25 cellular contexts compared by ENCODE assay signal in the genomic region with DNA sequence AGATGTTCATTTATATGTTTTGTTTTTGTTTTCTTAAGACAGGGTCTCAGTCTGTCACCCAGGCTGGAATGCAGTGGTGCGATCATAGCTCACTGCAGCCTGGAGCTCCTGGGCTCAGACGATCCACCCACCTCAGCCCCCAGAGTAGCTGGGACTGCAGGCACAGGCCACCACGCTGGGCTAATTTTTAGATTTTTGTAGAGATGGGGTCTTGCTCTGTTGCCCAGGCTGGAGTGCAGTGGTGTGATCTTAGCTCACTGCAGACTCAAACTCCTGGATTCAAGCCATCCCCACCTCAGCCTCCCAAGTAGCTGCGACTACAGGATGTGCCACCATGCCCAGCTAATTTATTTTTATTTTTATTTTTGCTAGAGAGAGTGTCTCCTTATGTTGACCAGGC. TPM values are rescaled to one million over a fixed set of nuclear protein-coding genes. Genes with fewer than 3 reads are reported as not detected.
A peak's percentile ranks its signal among the peaks of the same experiment; 100 is the strongest.
DNase-seq lines count a peak whose midpoint lies in the region; ATAC-seq and TF ChIP-seq lines count a peak whose summit lies in the region.
"Had no signal": no experiment of that assay in that cellular context is flagged by ENCODE, and none has a peak within 500 bp of the region (broad histone marks: within the 10 kb centered on the region; RNA-seq: fewer than 3 reads in every experiment).

No MANE protein-coding gene starts in this region.

- no peak for TF ChIP-seq EP300 in stomach (IDR thresholded peaks at IDR 0.05)

- H3K4me2 ChIP-seq in BLaER1 treated with 17β-estradiol and CSF1 and Interleukin-3, amounts not matched to agents 10 nM and 100 nM = peak overlapping the region in 8 of 11 experiments; percentile 28 to 79 (median 68); a peak in 14 of 22 replicates
- H3K4me2 ChIP-seq: A549 had no signal

- H3K9ac ChIP-seq in BLaER1 treated with 17β-estradiol and CSF1 and Interleukin-3, amounts not matched to agents 10 nM and 100 nM = peak overlapping the region in 6 of 11 experiments; percentile 18 to 72 (median 44); a peak in 12 of 22 replicates
- H3K9ac ChIP-seq: GM23248 had no signal

- TF ChIP-seq CTCF in body of pancreas (IDR thresholded peaks at IDR 0.05) (no peak), right lobe of liver (IDR thresholded peaks at IDR 0.05) (no peak), stomach (IDR thresholded peaks at IDR 0.05) (no peak), adrenal gland (IDR thresholded peaks at IDR 0.05) (no peak)

- H3K36me3 ChIP-seq in BLaER1 treated with 17β-estradiol and CSF1 and Interleukin-3, amounts not matched to agents 10 nM and 100 nM = peaks cover 31 to 66% (median 37%) of the 10 kb centered on the region in 11 experiments; a peak in 18 of 22 replicates
- H3K36me3 ChIP-seq in body of pancreas (replicated peaks in 1 of 2; ENCODE audit: insufficient read depth in 1 of 2, low read depth in 2 of 2) (peaks cover 0 to 2% of the 10 kb centered on the region in 2 donors), right lobe of liver (peaks cover 0 to 3% (median 0%) of the 10 kb centered on the region in 4 donors), stomach (peaks cover 0 to 46% (median 33%) of the 10 kb centered on the region in 4 donors), adrenal gland (replicated peaks in 1 of 2) (peaks cover 0 to 11% of the 10 kb centered on the region in 2 donors)
- H3K36me3 ChIP-seq: BE2C had no signal

- no peaks in the 10 kb centered on the region for H3K27me3 ChIP-seq in BLaER1 treated with 17β-estradiol and CSF1 and Interleukin-3, amounts not matched to agents 10 nM and 100 nM
- H3K27me3 ChIP-seq in body of pancreas (no peaks in the 10 kb centered on the region), right lobe of liver (no peaks in the 10 kb centered on the region), stomach (no peaks in the 10 kb centered on the region), adrenal gland (no peaks in the 10 kb centered on the region)
- H3K27me3 ChIP-seq: BE2C had no signal

- WGBS in body of pancreas, 2 donors = 82 to 86% methylated on average over 4 of the region's 4 CpGs
- 25% methylated on average over 4 of the region's 4 CpGs for WGBS in right lobe of liver (ENCODE audit: insufficient coverage, low coverage, low lambda C conversion rate, missing lambda C conversion rate)
- WGBS in stomach, 5 donors = 69 to 83% (median 80%) methylated on average over 4 of the region's 4 CpGs
- WGBS in adrenal gland, 4 donors = 76 to 82% (median 79%) methylated on average over 4 of the region's 4 CpGs

- H3K27ac ChIP-seq in BLaER1 treated with 17β-estradiol and CSF1 and Interleukin-3, amounts not matched to agents 10 nM and 100 nM = peak overlapping the region in 8 of 11 experiments; percentile 20 to 86 (median 76); a peak in 12 of 22 replicates
- H3K27ac ChIP-seq in body of pancreas = peak overlapping the region in 3 of 4 donors; percentile 26 to 89 (median 33)
- peak overlapping the region; percentile 51 to 100 (median 86) for H3K27ac ChIP-seq in right lobe of liver
- H3K27ac ChIP-seq in stomach = peak overlapping the region in 4 of 5 donors; percentile 48 to 100 (median 82)
- H3K27ac ChIP-seq in adrenal gland = peak overlapping the region in 2 of 5 donors; percentile 17 to 57
- H3K27ac ChIP-seq: A549, GM23248, HL-60 had no signal

- DNase-seq in body of pancreas (no peak), right lobe of liver (no peak), stomach (no peak), NCI-H69 (lab: John Stamatoyannopoulos, UW) (no peak), GM03348 (ENCODE audit: low spot score) (no peak), adrenal gland (no peak), T-helper 1 cell (no peak)
- DNase-seq: BE2C; CD4-positive, alpha-beta T cell; COR-L47; DMS 273 treated with DMSO at 0.1 percent for 48 hours; DMS79 treated with DMSO at 0.1 percent for 48 hours; GM23248; KG1; NCI-H1092 treated with DMSO at 0.1 percent for 48 hours; NCI-H1436 treated with DMSO at 0.1 percent for 48 hours; NCI-H2029; NCI-H226; NCI-H82; SHP77 had no signal

- no peak for TF ChIP-seq POLR2A in body of pancreas (IDR thresholded peaks at IDR 0.05)
- TF ChIP-seq POLR2A in right lobe of liver (IDR thresholded peaks at IDR 0.05) = no peak
- TF ChIP-seq POLR2A in stomach (IDR thresholded peaks at IDR 0.05) = no peak
- TF ChIP-seq POLR2A in adrenal gland (IDR thresholded peaks at IDR 0.05) = no peak

- peaks cover 54 to 98% (median 92%) of the 10 kb centered on the region in 10 experiments for H3K4me1 ChIP-seq in BLaER1 treated with 17β-estradiol and CSF1 and Interleukin-3, amounts not matched to agents 10 nM and 100 nM
- peaks cover 64% of the 10 kb centered on the region for H3K4me1 ChIP-seq in body of pancreas
- peaks cover 0 to 82% (median 29%) of the 10 kb centered on the region in 4 donors for H3K4me1 ChIP-seq in right lobe of liver
- peaks cover 33 to 83% (median 53%) of the 10 kb centered on the region in 4 donors for H3K4me1 ChIP-seq in stomach
- peaks cover 11 to 48% of the 10 kb centered on the region in 2 donors for H3K4me1 ChIP-seq in adrenal gland (replicated peaks in 1 of 2)
- H3K4me1 ChIP-seq: BE2C, HAP-1 had no signal

- H3K4me3 ChIP-seq in BLaER1 treated with 17β-estradiol and CSF1 and Interleukin-3, amounts not matched to agents 10 nM and 100 nM = no peak overlapping the region
- H3K4me3 ChIP-seq in body of pancreas = no peak overlapping the region
- H3K4me3 ChIP-seq in right lobe of liver = peak overlapping the region in 1 of 3 donors; percentile 21
- H3K4me3 ChIP-seq in stomach = no peak overlapping the region
- H3K4me3 ChIP-seq in adrenal gland = no peak overlapping the region
- H3K4me3 ChIP-seq: A549, GM23248, HAP-1, SK-N-MC had no signal

- intact Hi-C loops in body of pancreas (cut with DNase I) (no loop called here), right lobe of liver (cut with DNase I) (no loop called here), stomach (cut with DNase I; ENCODE audit: low total_unique reads) (loop anchor here (10.0 kb wide), 1 partner anchor 47 kb away; a partner anchor contains a TSS), adrenal gland (cut with DNase I) (no loop called here)

- ATAC-seq in body of pancreas (no peak), right lobe of liver (no peak)

- H3K9me3 ChIP-seq in BLaER1 treated with 17β-estradiol and CSF1 and Interleukin-3, amounts not matched to agents 10 nM and 100 nM (replicated peaks in 1 of 11) = no peaks in the 10 kb centered on the region
- H3K9me3 ChIP-seq in body of pancreas (no peaks in the 10 kb centered on the region), right lobe of liver (no peaks in the 10 kb centered on the region), stomach (no peaks in the 10 kb centered on the region), adrenal gland (replicated peaks in 1 of 3) (no peaks in the 10 kb centered on the region)
- H3K9me3 ChIP-seq: A549, BE2C, HAP-1 had no signal

- H4K20me1 ChIP-seq in BLaER1 treated with 17β-estradiol and CSF1 and Interleukin-3, amounts not matched to agents 10 nM and 100 nM = peaks cover 4 to 88% (median 56%) of the 10 kb centered on the region in 11 experiments; a peak in 16 of 22 replicates

RNA-seq across cellular contexts. Expression of a gene that starts 45.7 kb away (rescaled TPM):
- total RNA-seq in body of pancreas (100 to 1,000 TPM; 178 to 186 TPM), right lobe of liver (100 to 1,000 TPM in 4 of 6 experiments, 10 to 100 TPM in 2; 94.6 to 168 (median 120) TPM), stomach (100 to 1,000 TPM in 2 of 5 donors, 10 to 100 TPM in 3; 32.3 to 251 (median 94.2) TPM), adrenal gland (100 to 1,000 TPM; 124 to 329 (median 236) TPM)
- polyA plus RNA-seq in stomach (10 to 100 TPM; 16.7 to 61.5 (median 34.2) TPM), adrenal gland (100 to 1,000 TPM in 1 of 3 donors, 10 to 100 TPM in 2; 34.9 to 154 (median 69.2) TPM)
